Comparison of ENCODE assay signal across 26 cellular contexts in the genomic region with DNA sequence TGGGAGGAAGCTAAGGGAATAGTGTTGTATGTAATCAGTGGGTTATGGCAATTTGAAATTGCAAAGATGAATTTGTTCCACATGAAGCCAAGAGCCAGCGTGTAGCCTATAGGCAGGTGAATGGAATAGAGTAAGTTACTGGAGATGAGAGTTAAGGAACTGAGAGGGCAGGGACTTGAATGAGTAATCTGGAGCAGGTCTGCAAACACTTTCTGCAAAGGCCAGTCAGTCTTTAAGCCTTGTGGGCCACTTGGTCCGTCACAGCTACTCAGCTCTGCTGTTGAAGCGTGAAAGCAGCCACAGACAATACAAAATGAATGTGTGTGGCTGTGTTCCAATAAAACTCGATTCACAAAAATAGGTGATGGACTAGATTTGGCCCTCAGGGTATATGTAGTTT.
"Had no signal": no experiment of that assay in that cellular context is flagged by ENCODE, and none has a peak within 500 bp of the region (broad histone marks: within the 10 kb centered on the region; RNA-seq: fewer than 3 reads in every experiment).

No MANE protein-coding gene starts in this region.

- H3K9me3 Mint-ChIP-seq: activated B cell treated with CpG ODN at 0.5 μM for 24 hours; activated naive CD8-positive, alpha-beta T cell treated with anti-CD3 and anti-CD28 coated beads, Interleukin-2, amount 10 ng/mL, durations not matched to agents 7 days and 5 days; activated T-cell treated with anti-CD3 and anti-CD28 coated beads, Interleukin-2, amount 50 U/mL, for 24 hours; activated T-helper 17 cell treated with anti-CD3 and anti-CD28 coated beads, Interleukin-2, amount 50 U/mL, for 72 hours; natural killer cell treated with Interleukin-12 subunit alpha and Interleukin-12 subunit beta and Interleukin-15 and Interleukin-18, amount 100 ng/mL, for 72 hours had no signal

- H3K9me3 ChIP-seq: colonic mucosa, gastroesophageal sphincter, neutrophil, pancreas, psoas muscle, right atrium auricular region, spleen, upper lobe of right lung had no signal

- H3K4me1 ChIP-seq: colonic mucosa, gastroesophageal sphincter, pancreas, psoas muscle, right atrium auricular region, upper lobe of right lung had no signal

- H3K27me3 Mint-ChIP-seq: activated B cell treated with CpG ODN at 0.5 μM for 24 hours; activated CD4-positive, alpha-beta T cell treated with anti-CD3 and anti-CD28 coated beads for 36 hours; activated naive CD8-positive, alpha-beta T cell treated with anti-CD3 and anti-CD28 coated beads, Interleukin-2, amount 10 ng/mL, durations not matched to agents 7 days and 5 days; activated T-cell treated with anti-CD3 and anti-CD28 coated beads, Interleukin-2, amount 50 U/mL, for 24 hours; activated T-helper 17 cell treated with anti-CD3 and anti-CD28 coated beads, Interleukin-2, amount 50 U/mL, for 72 hours; natural killer cell treated with Interleukin-12 subunit alpha and Interleukin-12 subunit beta and Interleukin-15 and Interleukin-18, amount 100 ng/mL, for 72 hours had no signal

- H3K4me1 Mint-ChIP-seq: activated B cell treated with CpG ODN at 0.5 μM for 24 hours; activated CD4-positive, alpha-beta T cell treated with anti-CD3 and anti-CD28 coated beads for 36 hours had no signal

- H3K4me3 Mint-ChIP-seq: activated B cell treated with CpG ODN at 0.5 μM for 24 hours; activated CD4-positive, alpha-beta T cell treated with anti-CD3 and anti-CD28 coated beads for 36 hours; activated naive CD8-positive, alpha-beta T cell treated with anti-CD3 and anti-CD28 coated beads, Interleukin-2, amount 10 ng/mL, durations not matched to agents 7 days and 5 days; activated T-cell treated with anti-CD3 and anti-CD28 coated beads, Interleukin-2, amount 50 U/mL, for 24 hours; activated T-helper 17 cell treated with anti-CD3 and anti-CD28 coated beads, Interleukin-2, amount 50 U/mL, for 72 hours; natural killer cell treated with Interleukin-12 subunit alpha and Interleukin-12 subunit beta and Interleukin-15 and Interleukin-18, amount 100 ng/mL, for 72 hours had no signal

- ATAC-seq: activated CD4-positive, alpha-beta T cell treated with anti-CD3 and anti-CD28 coated beads for 36 hours; activated T-helper 17 cell treated with anti-CD3 and anti-CD28 coated beads, Interleukin-2, amount 50 U/mL, for 72 hours; gastroesophageal sphincter; left ventricle myocardium superior; natural killer cell treated with Interleukin-12 subunit alpha and Interleukin-12 subunit beta and Interleukin-15 and Interleukin-18, amount 100 ng/mL, for 72 hours; pancreas; psoas muscle; stimulated activated naive CD8-positive, alpha-beta T cell treated with anti-CD3 and anti-CD28 coated beads, Interleukin-15, Interleukin-2, amounts not matched to agents 100 U/mL and 50 U/mL, for 24 hours; upper lobe of right lung had no signal

- DNase-seq: activated B cell treated with CpG ODN at 0.5 μM for 24 hours; activated CD4-positive, alpha-beta T cell treated with anti-CD3 and anti-CD28 coated beads for 36 hours; activated CD4-positive, alpha-beta T cell treated with anti-CD3 and anti-CD28 coated beads, Interleukin-2, amount 50 U/mL, for 4 hours; activated CD8-positive, alpha-beta memory T cell treated with anti-CD3 and anti-CD28 coated beads for 24 hours; activated CD8-positive, alpha-beta memory T cell treated with anti-CD3 and anti-CD28 coated beads, Interleukin-2, amount 50 U/mL, for 4 hours; activated naive CD4-positive, alpha-beta T cell; activated naive CD8-positive, alpha-beta T cell treated with anti-CD3 and anti-CD28 coated beads, Interleukin-2, amount 10 ng/mL, durations not matched to agents 7 days and 5 days; activated T-cell treated with anti-CD3 and anti-CD28 coated beads, Interleukin-2, amount 50 U/mL, for 24 hours; amniotic stem cell; colonic mucosa; dorsolateral prefrontal cortex; head of caudate nucleus; hypothalamus; left ventricle myocardium superior; mammary epithelial cell; pancreas; psoas muscle; spleen; stimulated activated CD4-positive, alpha-beta T cell treated with anti-CD3 and anti-CD28 coated beads, Interleukin-4, amount 100 ng/mL, for 1 hour; stimulated activated naive CD8-positive, alpha-beta T cell treated with anti-CD3 and anti-CD28 coated beads, Interleukin-15, Interleukin-2, amounts not matched to agents 100 U/mL and 50 U/mL, for 24 hours; upper lobe of right lung had no signal

- H3K27ac Mint-ChIP-seq: activated B cell treated with CpG ODN at 0.5 μM for 24 hours; activated naive CD8-positive, alpha-beta T cell treated with anti-CD3 and anti-CD28 coated beads, Interleukin-2, amount 10 ng/mL, durations not matched to agents 7 days and 5 days; activated T-helper 17 cell treated with anti-CD3 and anti-CD28 coated beads, Interleukin-2, amount 50 U/mL, for 72 hours; natural killer cell treated with Interleukin-12 subunit alpha and Interleukin-12 subunit beta and Interleukin-15 and Interleukin-18, amount 100 ng/mL, for 72 hours had no signal

- H3K4me3 ChIP-seq: colonic mucosa, dorsolateral prefrontal cortex, gastroesophageal sphincter, pancreas, psoas muscle, right atrium auricular region, spleen, upper lobe of right lung had no signal

- H3K27ac ChIP-seq: colonic mucosa, dorsolateral prefrontal cortex, gastroesophageal sphincter, neutrophil, pancreas, psoas muscle, right atrium auricular region, spleen, upper lobe of right lung had no signal

- H3K27me3 ChIP-seq: colonic mucosa, dorsolateral prefrontal cortex, gastroesophageal sphincter, neutrophil, pancreas, right atrium auricular region, spleen, upper lobe of right lung had no signal
